1 cellular context compared by ENCODE assay signal in genomic region chr15:58795825-58796224, GRCh38.
TF ChIP-seq lines count a peak whose summit lies in the region.

No MANE protein-coding gene starts in this region.

TF ChIP-seq in GM23338, 12 proteins besides CTCF, POLR2A, EP300 and RAD21:
- TF ChIP-seq NANOG (IDR thresholded peaks at IDR 0.05; ENCODE audit: borderline replicate concordance) (no peak), STAT1 (IDR thresholded peaks at IDR 0.05; ENCODE audit: unreplicated experiment) (no peak), CREB1 (CRISPR knock-in tag; IDR thresholded peaks at IDR 0.05; ENCODE audit: low read depth) (no peak), EZH2phosphoT487 (IDR thresholded peaks at IDR 0.05; ENCODE audit: unreplicated experiment) (no peak)
